Comparison of ENCODE assay signal across 8 cellular contexts in the genomic region with DNA sequence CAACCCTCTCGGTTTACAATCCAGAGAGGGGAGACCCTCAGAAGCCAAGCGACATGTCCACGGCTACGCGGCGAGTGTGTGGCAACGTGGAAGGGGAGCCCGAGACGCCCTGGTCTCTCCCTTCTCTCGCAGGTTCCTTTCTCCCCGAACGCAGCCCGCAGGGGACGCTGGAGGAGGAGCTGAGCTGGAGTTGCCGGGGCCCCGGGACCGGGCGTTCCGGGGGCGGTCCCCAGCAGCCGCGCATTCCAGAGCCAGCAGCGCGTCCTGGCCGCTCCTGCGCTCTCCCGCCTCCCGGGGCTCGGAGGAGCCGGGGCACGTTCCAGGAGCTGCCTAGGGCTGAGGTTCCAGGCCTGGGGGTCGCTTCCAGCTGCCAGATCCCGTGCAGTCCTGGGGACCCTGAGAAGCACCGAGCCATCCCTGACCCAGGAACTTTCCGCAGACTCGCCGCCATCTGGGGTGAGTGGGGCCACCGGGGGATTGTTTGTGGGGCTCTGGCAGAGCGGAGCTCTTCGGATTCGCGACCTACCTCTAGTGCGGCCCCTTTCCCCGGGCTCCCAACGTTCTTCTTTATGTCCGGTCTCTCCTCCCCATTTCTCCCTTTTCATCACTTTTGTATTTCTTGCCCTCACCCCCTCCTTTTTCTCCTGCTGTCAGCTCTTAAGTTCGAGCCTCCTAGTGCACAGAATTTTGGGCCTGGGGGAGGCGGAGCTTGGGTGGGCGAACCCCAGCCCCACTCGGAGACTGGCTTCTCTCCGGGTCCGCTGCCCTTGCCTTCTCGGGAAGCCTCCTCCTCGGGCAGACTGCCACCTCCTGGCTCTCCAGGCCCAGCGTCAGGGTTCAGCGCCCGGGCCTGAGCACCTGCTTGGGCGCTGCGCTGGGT. TPM values are rescaled to one million over a fixed set of nuclear protein-coding genes. Genes with fewer than 3 reads are reported as not detected.
DNase-seq lines count a peak whose midpoint lies in the region; ATAC-seq lines count a peak whose summit lies in the region.

A gene with protein sequence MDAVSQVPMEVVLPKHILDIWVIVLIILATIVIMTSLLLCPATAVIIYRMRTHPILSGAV (plus strand): TSS at position 241 of the 880 bp plus-strand sequence. CDS start 16,684 bp downstream, outside the sequence.

- no peaks in the 10 kb centered on the region for H3K36me3 Mint-ChIP-seq in stimulated activated memory B cell treated with anti-CD40 and anti-IgM and Interleukin-4, amounts not matched to agents 10 μg/mL and 1 μg/mL and 100 μg/mL, for 72 hours

- H3K9me3 ChIP-seq in mesodermal cell (ENCODE audit: control insufficient read depth, low read length), result no peaks in the 10 kb centered on the region
- no peaks in the 10 kb centered on the region for H3K9me3 ChIP-seq in Karpas-422 (ENCODE audit: low read length)

- H3K4me1 Mint-ChIP-seq in stimulated activated memory B cell treated with anti-CD40 and anti-IgM and Interleukin-4, amounts not matched to agents 10 μg/mL and 1 μg/mL and 100 μg/mL, for 72 hours, result peaks cover 35% of the 10 kb centered on the region

- H3K4me2 ChIP-seq in Karpas-422 (ENCODE audit: low read depth, low read length, poor library complexity, severe bottlenecking), result no peak within 1 kb of the TSS

- H3K4me1 ChIP-seq in mesodermal cell (ENCODE audit: control insufficient read depth, insufficient read depth, low read length, poor library complexity, severe bottlenecking) (peaks cover 23% of the 10 kb centered on the region), Karpas-422 (ENCODE audit: low read length) (peaks cover 8% of the 10 kb centered on the region)

- H4K20me1 ChIP-seq in Karpas-422 (ENCODE audit: insufficient read depth, low read depth, low read length), result no peaks in the 10 kb centered on the region

- peak within 1 kb of the TSS; percentile 76 for H3K27ac Mint-ChIP-seq in stimulated activated memory B cell treated with anti-CD40 and anti-IgM and Interleukin-4, amounts not matched to agents 10 μg/mL and 1 μg/mL and 100 μg/mL, for 72 hours

- H3K79me2 ChIP-seq in Karpas-422 (ENCODE audit: low read length), result no peaks in the 10 kb centered on the region

- ATAC-seq in HG02571 (IDR thresholded peaks at IDR 0.05; ENCODE audit: unreplicated experiment), result peak; percentile 29
- peak; percentile 24 for ATAC-seq in stimulated activated memory B cell treated with anti-CD40 and anti-IgM and Interleukin-4, amounts not matched to agents 10 μg/mL and 1 μg/mL and 100 μg/mL, for 72 hours

- H3K4me3 ChIP-seq in mesodermal cell (ENCODE audit: extremely low read depth, insufficient read depth, low read length, poor library complexity, severe bottlenecking) (peak within 1 kb of the TSS; percentile 56), Karpas-422 (ENCODE audit: low read length) (no peak within 1 kb of the TSS)

- WGBS in mesodermal cell (ENCODE audit: insufficient coverage in 2 of 2), 2 experiments, result 0 to 3% methylated on average over 34 to 38 of the region's 59 CpGs

- H3K27me3 Mint-ChIP-seq in stimulated activated memory B cell treated with anti-CD40 and anti-IgM and Interleukin-4, amounts not matched to agents 10 μg/mL and 1 μg/mL and 100 μg/mL, for 72 hours, result peaks cover 57% of the 10 kb centered on the region

- H2AFZ ChIP-seq in Karpas-422 (ENCODE audit: low read length), result no peak within 1 kb of the TSS

- H3K36me3 ChIP-seq in mesodermal cell (ENCODE audit: control insufficient read depth, insufficient read depth, low read length) (no peaks in the 10 kb centered on the region), Karpas-422 (ENCODE audit: insufficient read depth, low read length) (no peaks in the 10 kb centered on the region)

- peak within 1 kb of the TSS; percentile 87 for H3K4me3 Mint-ChIP-seq in stimulated activated memory B cell treated with anti-CD40 and anti-IgM and Interleukin-4, amounts not matched to agents 10 μg/mL and 1 μg/mL and 100 μg/mL, for 72 hours

- in situ Hi-C loops in G401 (cut with HindIII; ENCODE audit: low sequenced_read_pairs), result no loop called here
- in situ Hi-C loops in endometrial microvascular endothelial cells (cut with HindIII; ENCODE audit: inconsistent ontology term, low pct_unique_long_range_greater_than_20kb, low sequenced_read_pairs), result no loop called here

- no peaks in the 10 kb centered on the region for H3K27me3 ChIP-seq in Karpas-422 (ENCODE audit: low read length)

- H3K9me3 Mint-ChIP-seq in stimulated activated memory B cell treated with anti-CD40 and anti-IgM and Interleukin-4, amounts not matched to agents 10 μg/mL and 1 μg/mL and 100 μg/mL, for 72 hours, result no peaks in the 10 kb centered on the region

- H3K27ac ChIP-seq in mesodermal cell (ENCODE audit: low read depth, low read length, severe bottlenecking), result peak within 1 kb of the TSS; percentile 55
- H3K27ac ChIP-seq in Karpas-422 (ENCODE audit: low read length), result no peak within 1 kb of the TSS

- no peaks in the 10 kb centered on the region for H3K9me2 ChIP-seq in Karpas-422 (replicated peaks; ENCODE audit: insufficient read depth, low read length)

- no peak within 1 kb of the TSS for H3K9ac ChIP-seq in Karpas-422 (ENCODE audit: low read length)

- DNase-seq in G401 (ENCODE audit: low spot score) (peak; percentile 79), NOMO-1 (lab: John Stamatoyannopoulos, UW; ENCODE audit: unreplicated experiment in 2 of 2) (peak; percentile 70 to 74), Karpas-422 (no peak)
- DNase-seq in activated CD8-positive, alpha-beta memory T cell treated with anti-CD3 and anti-CD28 coated beads, Interleukin-2, amount 50 U/mL, for 4 hours, result peak; percentile 71

RNA-seq across cellular contexts. Expression of the gene that starts here (rescaled TPM):
- total RNA-seq in G401 (2014; rRNA removed; shearing (Covaris generic)), result 19.4 and 25.0 TPM in 2 replicates
- total RNA-seq in endometrial microvascular endothelial cells (ENCODE audit: inconsistent ontology term), result 12.8 TPM
- 15.9 TPM for polyA plus RNA-seq in mesodermal cell (2013, experiment 1 of 2)
- 17.1 TPM for polyA plus RNA-seq in mesodermal cell (2013, experiment 2 of 2)
- not detected in 2 replicates for total RNA-seq in Karpas-422 (2014; rRNA removed; shearing (Covaris generic); ENCODE audit: low replicate concordance)

Comparison
In these comparisons a context has a peak if more than half of its experiments do, and no peak if none do; other contexts are left out.
1. RNA of the gene that starts here (total RNA-seq): 19.4 to 25.0 TPM in G401 and 12.8 TPM in endometrial microvascular endothelial cells (single experiment); not detected in Karpas-422; every median in the first group is over 10 times any median in the second.